ENCODE assay signal across 8 cellular contexts in the genomic region with DNA sequence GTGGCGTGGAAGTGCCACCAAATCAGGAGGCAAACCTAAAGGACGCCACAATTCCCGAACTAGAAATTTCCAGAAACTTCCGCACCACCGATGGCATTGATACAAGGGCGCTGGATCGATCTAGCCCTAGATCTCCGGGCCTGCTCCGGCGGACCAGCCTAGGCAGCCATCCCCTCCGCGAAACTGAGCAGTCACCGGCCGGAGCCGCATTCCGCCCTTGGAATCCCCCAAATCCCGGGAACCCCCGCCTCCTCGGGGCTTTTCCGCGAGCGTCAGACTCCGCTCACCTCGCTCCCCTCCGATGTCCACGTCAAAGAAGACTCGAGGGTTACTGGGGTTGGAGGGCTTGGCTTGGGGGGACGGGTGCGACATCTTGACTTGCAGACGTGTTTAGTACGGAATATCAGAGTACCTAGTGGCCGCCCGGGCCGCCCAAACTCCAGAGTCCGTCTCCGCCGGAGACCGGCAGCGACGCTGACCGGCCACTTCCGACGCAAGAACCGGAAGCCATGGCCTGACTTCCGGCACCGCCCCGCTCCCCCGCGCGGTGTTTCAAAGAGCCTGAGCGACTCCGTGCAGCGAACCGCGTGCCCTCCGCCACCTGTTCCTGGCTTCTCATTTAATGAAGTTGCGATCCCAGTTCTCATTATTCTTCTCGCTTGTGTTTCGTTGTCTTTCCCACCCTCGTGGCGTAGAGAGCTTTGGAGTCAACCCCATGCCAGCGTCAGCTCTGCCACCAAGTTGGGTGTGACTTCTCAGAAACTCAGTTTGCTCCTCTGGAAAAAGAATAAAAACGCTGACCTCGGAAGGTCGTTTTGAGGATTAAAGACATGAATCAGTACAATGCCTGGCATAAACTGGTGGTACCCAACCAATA. TPM values are rescaled to one million over a fixed set of nuclear protein-coding genes. Genes with fewer than 3 reads are reported as not detected.
DNase-seq lines count a peak whose midpoint lies in the region; ATAC-seq and TF ChIP-seq lines count a peak whose summit lies in the region.

TSS of gene PPID (minus strand) at position 480 of the 877 bp plus-strand sequence. CDS start at position 372, 108 bp downstream.

- no peak for TF ChIP-seq CTCF in KMS-11 (conservative IDR thresholded peaks at IDR 0.05; ENCODE audit: low read depth, low read length)

- H3K4me1 Mint-ChIP-seq in naive B cell: peaks cover 14 to 33% (median 26%) of the 10 kb centered on the region in 3 donors
- H3K4me1 Mint-ChIP-seq in stimulated activated effector memory CD8-positive, alpha-beta T cell treated with anti-CD3 and anti-CD28 coated beads, Interleukin-12 subunit alpha, Interleukin-12 subunit beta, amount 100 ng/mL, for 72 hours: peaks cover 47% of the 10 kb centered on the region

- H3K9me3 Mint-ChIP-seq in naive B cell: no peaks in the 10 kb centered on the region
- no peaks in the 10 kb centered on the region for H3K9me3 Mint-ChIP-seq in stimulated activated effector memory CD8-positive, alpha-beta T cell treated with anti-CD3 and anti-CD28 coated beads, Interleukin-12 subunit alpha, Interleukin-12 subunit beta, amount 100 ng/mL, for 72 hours

- peak within 1 kb of the TSS; percentile 91 to 100 (median 98) for H3K4me3 Mint-ChIP-seq in naive B cell
- H3K4me3 Mint-ChIP-seq in stimulated activated effector memory CD8-positive, alpha-beta T cell treated with anti-CD3 and anti-CD28 coated beads, Interleukin-12 subunit alpha, Interleukin-12 subunit beta, amount 100 ng/mL, for 72 hours: peak within 1 kb of the TSS; percentile 92

- DNase-seq in DMS79 treated with DMSO at 0.1 percent for 48 hours (lab: John Stamatoyannopoulos, UW): peak; percentile 34
- DNase-seq in RKO (ENCODE audit: low spot score): peak; percentile 90
- peak; percentile 62 to 74 for DNase-seq in activated T-helper 1 cell treated with anti-CD3 and anti-CD28 coated beads, Interleukin-2, amount 50 U/mL, for 16 hours (ENCODE audit: low read depth in 1 of 2, low spot score in 1 of 2)
- DNase-seq in fibroblast of gingiva (ENCODE audit: low read depth): peak; percentile 72
- peak; percentile 71 for DNase-seq in naive B cell
- peak; percentile 71 to 93 for DNase-seq in stimulated activated effector memory CD8-positive, alpha-beta T cell treated with anti-CD3 and anti-CD28 coated beads, Interleukin-12 subunit alpha, Interleukin-12 subunit beta, amount 100 ng/mL, for 72 hours (ENCODE audit: low spot score in 2 of 2)

- peak within 1 kb of the TSS; percentile 82 for H3K9ac ChIP-seq in KMS-11

- peak within 1 kb of the TSS; percentile 59 for H3K4me3 ChIP-seq in KMS-11 (IDR thresholded peaks at IDR 0.05; ENCODE audit: insufficient read depth, low read depth, low read length)

- peak; percentile 99 for ATAC-seq in GM21786 (IDR thresholded peaks at IDR 0.05; ENCODE audit: unreplicated experiment)
- ATAC-seq in naive B cell (ENCODE audit: low read depth in 2 of 2): peak; percentile 86 to 87
- peak; percentile 87 for ATAC-seq in stimulated activated effector memory CD8-positive, alpha-beta T cell treated with anti-CD3 and anti-CD28 coated beads, Interleukin-12 subunit alpha, Interleukin-12 subunit beta, amount 100 ng/mL, for 72 hours

- H3K36me3 ChIP-seq in KMS-11 (ENCODE audit: insufficient read depth): no peaks in the 10 kb centered on the region

- peak within 1 kb of the TSS; percentile 97 for H2AFZ ChIP-seq in KMS-11 (ENCODE audit: low read depth)

- peaks cover 15 to 17% of the 10 kb centered on the region in 2 donors for H3K36me3 Mint-ChIP-seq in naive B cell
- H3K36me3 Mint-ChIP-seq in stimulated activated effector memory CD8-positive, alpha-beta T cell treated with anti-CD3 and anti-CD28 coated beads, Interleukin-12 subunit alpha, Interleukin-12 subunit beta, amount 100 ng/mL, for 72 hours: peaks cover 54% of the 10 kb centered on the region

- H3K79me2 ChIP-seq in KMS-11 (ENCODE audit: insufficient read depth, low read depth): peaks cover 30% of the 10 kb centered on the region

- peak within 1 kb of the TSS; percentile 97 for H3K27ac ChIP-seq in KMS-11

- H3K4me2 ChIP-seq in KMS-11: peak within 1 kb of the TSS; percentile 93

- peaks cover 17% of the 10 kb centered on the region for H3K4me1 ChIP-seq in KMS-11 (ENCODE audit: low read depth, poor library complexity, severe bottlenecking)

- H4K20me1 ChIP-seq in KMS-11 (ENCODE audit: insufficient read depth): no peaks in the 10 kb centered on the region

- H3K27me3 ChIP-seq in KMS-11 (ENCODE audit: insufficient read depth, low read depth): no peaks in the 10 kb centered on the region

- peak within 1 kb of the TSS; percentile 66 to 99 (median 95) for H3K27ac Mint-ChIP-seq in naive B cell
- peak within 1 kb of the TSS; percentile 96 for H3K27ac Mint-ChIP-seq in stimulated activated effector memory CD8-positive, alpha-beta T cell treated with anti-CD3 and anti-CD28 coated beads, Interleukin-12 subunit alpha, Interleukin-12 subunit beta, amount 100 ng/mL, for 72 hours

- H3K27me3 Mint-ChIP-seq in naive B cell: peaks cover 12 to 19% (median 14%) of the 10 kb centered on the region in 3 donors

RNA-seq across cellular contexts. Expression of gene PPID, which starts in this region (rescaled TPM):
- 10 to 100 TPM; 30.5 to 49.0 (median 46.0) TPM for polyA plus RNA-seq in naive B cell (ENCODE audit: low read depth in 6 of 6)

Comparison
In these comparisons a context has a peak if more than half of its experiments do, and no peak if none do; other contexts are left out.
1. Peak in every context shown above with its lines: DNase-seq, ATAC-seq, H3K4me3 ChIP-seq and H3K27ac ChIP-seq.
2. DNase-seq: peak in every context shown above with its lines; median percentile 90 in RKO; 82 in stimulated activated effector memory CD8-positive, alpha-beta T cell treated with anti-CD3 and anti-CD28 coated beads, Interleukin-12 subunit alpha, Interleukin-12 subunit beta, amount 100 ng/mL, for 72 hours; 72 in fibroblast of gingiva; 71 in naive B cell; 68 in activated T-helper 1 cell treated with anti-CD3 and anti-CD28 coated beads, Interleukin-2, amount 50 U/mL, for 16 hours; 34 in DMS79 treated with DMSO at 0.1 percent for 48 hours.